14 cellular contexts compared by ENCODE assay signal in genomic region chr1:215526846-215527151, GRCh38. TPM values are rescaled to one million over a fixed set of nuclear protein-coding genes. Genes with fewer than 3 reads are reported as not detected.
DNase-seq lines count a peak whose midpoint lies in the region; ATAC-seq and TF ChIP-seq lines count a peak whose summit lies in the region.
"Had no signal": no experiment of that assay in that cellular context is flagged by ENCODE, and none has a peak within 500 bp of the region (broad histone marks: within the 10 kb centered on the region; RNA-seq: fewer than 3 reads in every experiment).

No MANE protein-coding gene starts in this region.

- no peaks in the 10 kb centered on the region for H3K36me3 Mint-ChIP-seq in CD4-positive, alpha-beta T cell (ENCODE audit: low read depth)
- H3K36me3 Mint-ChIP-seq in activated B cell treated with CpG ODN at 0.5 μM for 24 hours (ENCODE audit: low read depth) (no peaks in the 10 kb centered on the region), mesothelial cell of epicardium (no peaks in the 10 kb centered on the region)

- no TSS peak for BruUV-seq in OCI-LY7 (replicated peaks; lab: Mats Ljungman, UMichigan)

- H3K4me2 ChIP-seq in OCI-LY7 (ENCODE audit: low read length): no peak overlapping the region

- H2AFZ ChIP-seq in OCI-LY7 (ENCODE audit: low read length): no peak overlapping the region
- H2AFZ ChIP-seq: GM23248 had no signal

- no peak overlapping the region for H3K27ac Mint-ChIP-seq in CD4-positive, alpha-beta T cell
- no peak overlapping the region for H3K27ac Mint-ChIP-seq in activated B cell treated with CpG ODN at 0.5 μM for 24 hours
- H3K27ac Mint-ChIP-seq in mesothelial cell of epicardium: no peak overlapping the region

- H3K9me2 ChIP-seq in OCI-LY7 (ENCODE audit: insufficient read depth, low read length): no peaks in the 10 kb centered on the region

- peak; percentile 34 for TF ChIP-seq CTCF in CD4-positive, alpha-beta T cell (IDR thresholded peaks at IDR 0.05)
- TF ChIP-seq CTCF in OCI-LY7 (conservative IDR thresholded peaks at IDR 0.05; ENCODE audit: low read length) (peak; percentile 25; the same call in 1 of the 2 replicates), activated B cell treated with CpG ODN at 0.5 μM for 24 hours (IDR thresholded peaks at IDR 0.05) (peak; percentile 49), mesothelial cell of epicardium (IDR thresholded peaks at IDR 0.05; ENCODE audit: unreplicated experiment) (peak; percentile 47)

- no peak overlapping the region for H3K27ac ChIP-seq in CD4-positive, alpha-beta T cell (ENCODE audit: low read depth, low read length)
- H3K27ac ChIP-seq in OCI-LY7 (ENCODE audit: low read depth, low read length, poor library complexity, severe bottlenecking): no peak overlapping the region
- H3K27ac ChIP-seq: GM23248 had no signal

- intact Hi-C loops in CD4-positive, alpha-beta T cell (cut with DNase I, micrococcal nuclease): loop anchor here (1.0 to 10.0 kb wide), 8 partner anchors 898 to 1312 kb away; no protein-coding TSS in a partner anchor
- intact Hi-C loops in OCI-LY7 (cut with micrococcal nuclease; ENCODE audit: unreplicated experiment): loop anchor here (5.0 to 10.0 kb wide), 4 partner anchors 712 to 1314 kb away; no protein-coding TSS in a partner anchor
- intact Hi-C loops in activated B cell treated with CpG ODN at 0.5 μM for 24 hours (cut with micrococcal nuclease): loop anchor here (1.0 to 2.0 kb wide), 3 partner anchors 1193 to 1312 kb away; no protein-coding TSS in a partner anchor

- no peaks in the 10 kb centered on the region for H3K9me3 ChIP-seq in CD4-positive, alpha-beta T cell (ENCODE audit: control insufficient read depth, low read length)
- H3K9me3 ChIP-seq in OCI-LY7 (ENCODE audit: low read length): no peaks in the 10 kb centered on the region
- H3K9me3 ChIP-seq: HAP-1 had no signal

- H3K4me3 ChIP-seq in OCI-LY7 (ENCODE audit: low read depth, low read length, poor library complexity, severe bottlenecking): no peak overlapping the region
- H3K4me3 ChIP-seq: GM23248, HAP-1 had no signal

- H3K36me3 ChIP-seq in OCI-LY7 (ENCODE audit: insufficient read depth, low read length): no peaks in the 10 kb centered on the region
- H3K36me3 ChIP-seq: HAP-1 had no signal

- H3K4me1 ChIP-seq in OCI-LY7 (ENCODE audit: insufficient read depth, low read length, poor library complexity, severe bottlenecking): no peaks in the 10 kb centered on the region
- H3K4me1 ChIP-seq: HAP-1 had no signal

- peaks cover 8% of the 10 kb centered on the region for H3K27me3 ChIP-seq in CD4-positive, alpha-beta T cell (ENCODE audit: control insufficient read depth, insufficient read depth, low read length)

- H3K27me3 Mint-ChIP-seq in CD4-positive, alpha-beta T cell: peaks cover 31% of the 10 kb centered on the region
- H3K27me3 Mint-ChIP-seq in activated B cell treated with CpG ODN at 0.5 μM for 24 hours: peaks cover 1% of the 10 kb centered on the region
- peaks cover 1% of the 10 kb centered on the region for H3K27me3 Mint-ChIP-seq in mesothelial cell of epicardium (ENCODE audit: low read depth)

- H3K4me3 Mint-ChIP-seq in CD4-positive, alpha-beta T cell: no peak overlapping the region
- H3K4me3 Mint-ChIP-seq in activated B cell treated with CpG ODN at 0.5 μM for 24 hours: no peak overlapping the region
- H3K4me3 Mint-ChIP-seq in mesothelial cell of epicardium: no peak overlapping the region

- POLR2A ChIA-PET in CD4-positive, alpha-beta T cell (lab: Charles Lee): no interaction called here
- POLR2A ChIA-PET in OCI-LY7 (lab: Charles Lee): interaction anchor here (0.6 kb wide), 1 partner anchor 29 kb away, joined by 5 read pairs; no protein-coding TSS in a partner anchor
- POLR2A ChIA-PET in activated B cell treated with CpG ODN at 0.5 μM for 24 hours (lab: Charles Lee): no interaction called here

- peaks cover 5% of the 10 kb centered on the region for H3K4me1 Mint-ChIP-seq in CD4-positive, alpha-beta T cell (ENCODE audit: low read depth)
- H3K4me1 Mint-ChIP-seq in activated B cell treated with CpG ODN at 0.5 μM for 24 hours (no peaks in the 10 kb centered on the region), mesothelial cell of epicardium (peaks cover 21% of the 10 kb centered on the region)

- no peaks in the 10 kb centered on the region for H3K9me3 Mint-ChIP-seq in CD4-positive, alpha-beta T cell
- H3K9me3 Mint-ChIP-seq in activated B cell treated with CpG ODN at 0.5 μM for 24 hours (no peaks in the 10 kb centered on the region), mesothelial cell of epicardium (peaks cover 4% of the 10 kb centered on the region)

- no peak for DNase-seq in CD4-positive, alpha-beta T cell
- DNase-seq in OCI-LY7 (ENCODE audit: low spot score) (no peak), activated B cell treated with CpG ODN at 0.5 μM for 24 hours (no peak), mesothelial cell of epicardium (ENCODE audit: low spot score in 2 of 2, unreplicated experiment in 2 of 2) (no peak), NCI-H146 (lab: John Stamatoyannopoulos, UW) (no peak), midbrain (lab: John Stamatoyannopoulos, UW) (no peak), hypothalamus (lab: John Stamatoyannopoulos, UW) (no peak)
- no peak for DNase-seq in stimulated activated CD4-positive, alpha-beta T cell treated with anti-CD3 and anti-CD28 coated beads, Interleukin-4, amount 100 ng/mL, for 4 hours
- DNase-seq: DMS 273 treated with DMSO at 0.1 percent for 48 hours, DND-41, NCI-H187 had no signal

- H3K79me2 ChIP-seq in OCI-LY7 (ENCODE audit: insufficient read depth, low read depth, low read length): no peaks in the 10 kb centered on the region

- H4K20me1 ChIP-seq in OCI-LY7 (ENCODE audit: insufficient read depth, low read length): no peaks in the 10 kb centered on the region

- no peak for ATAC-seq in CD4-positive, alpha-beta T cell (ENCODE audit: poor library complexity)
- ATAC-seq in activated B cell treated with CpG ODN at 0.5 μM for 24 hours (ENCODE audit: low read depth): no peak
- ATAC-seq: Right ventricle myocardium inferior had no signal

- CTCF ChIA-PET in CD4-positive, alpha-beta T cell (lab: Charles Lee): interaction anchor here (1.0 kb wide), 1 partner anchor 899 kb away, joined by 5 read pairs; no protein-coding TSS in a partner anchor
- CTCF ChIA-PET in OCI-LY7 (lab: Charles Lee; ENCODE audit: unreplicated experiment) (interaction anchor here (1.0 kb wide), 1 partner anchor 1195 kb away, joined by 3 read pairs; no protein-coding TSS in a partner anchor), activated B cell treated with CpG ODN at 0.5 μM for 24 hours (lab: Charles Lee) (interaction anchor here (1.2 to 2.0 kb wide), 3 partner anchors 13 to 1315 kb away, joined by 4 to 7 read pairs (median 4); no protein-coding TSS in a partner anchor)

RNA-seq across cellular contexts. Expression of gene KCTD3, which starts 40.3 kb away (rescaled TPM):
- 1 to 10 TPM; 3.0 to 4.8 TPM for total RNA-seq in CD4-positive, alpha-beta T cell
- total RNA-seq in OCI-LY7 (2014; rRNA removed; shearing (Covaris generic)): 0.08 and 0.13 TPM in 2 replicates
- 2.4 and 3.4 TPM in 2 replicates for total RNA-seq in OCI-LY7 (2022)
- 4.1 and 5.8 TPM in 2 replicates for total RNA-seq in activated B cell treated with CpG ODN at 0.5 μM for 24 hours
- 49.2 to 52.3 TPM (median 50.5 TPM) in 3 replicates for total RNA-seq in mesothelial cell of epicardium
